Comparison of ENCODE assay signal across 8 cellular contexts in genomic region chr17:34961093-34961911, GRCh38. TPM values are rescaled to one million over a fixed set of nuclear protein-coding genes. Genes with fewer than 3 reads are reported as not detected.
DNase-seq lines count a peak whose midpoint lies in the region; ATAC-seq lines count a peak whose summit lies in the region.

CCT6B (minus strand) TSS chr17:34961460; CDS start chr17:34961393, 67 bp downstream.
ZNF830 (plus strand) TSS chr17:34961540; CDS start chr17:34961567, 27 bp downstream.

- peak; percentile 89 for ATAC-seq in GM21360 (IDR thresholded peaks at IDR 0.05; ENCODE audit: unreplicated experiment)
- peak; percentile 95 for ATAC-seq in activated CD8-positive, alpha-beta memory T cell treated with anti-CD3 and anti-CD28 coated beads, Interleukin-2, amount 10 ng/mL, durations not matched to agents 7 days and 5 days

- peak within 1 kb of the TSS; percentile 82 for H3K4me2 ChIP-seq in mesenchymal stem cell (ENCODE audit: low read length, poor library complexity, severe bottlenecking)

- H3K36me3 ChIP-seq in endocrine pancreas (ENCODE audit: control insufficient read depth, insufficient read depth, low read length) (no peaks in the 10 kb centered on the region), mesenchymal stem cell (ENCODE audit: control insufficient read depth in 1 of 2, insufficient read depth in 2 of 2, low read depth in 1 of 2, low read length in 2 of 2) (peaks cover 9 to 28% of the 10 kb centered on the region in 2 experiments)

- H2BK15ac ChIP-seq in mesenchymal stem cell (ENCODE audit: low read depth, poor library complexity, severe bottlenecking), result no peak within 1 kb of the TSS

- H3K27me3 ChIP-seq in endocrine pancreas (ENCODE audit: control insufficient read depth, insufficient read depth, low read length) (no peaks in the 10 kb centered on the region), mesenchymal stem cell (ENCODE audit: control insufficient read depth in 1 of 2, insufficient read depth in 1 of 2, low read length in 2 of 2) (peaks cover 0 to 4% of the 10 kb centered on the region in 2 experiments)

- H2AFZ ChIP-seq in mesenchymal stem cell (ENCODE audit: low read depth, low read length), result peak within 1 kb of the TSS; percentile 74

- H3K4me1 ChIP-seq in endocrine pancreas (ENCODE audit: control insufficient read depth, insufficient read depth, low read length) (peaks cover 15% of the 10 kb centered on the region), mesenchymal stem cell (ENCODE audit: control insufficient read depth, insufficient read depth, low read depth, low read length) (peaks cover 2% of the 10 kb centered on the region)

- CTCF ChIA-PET in activated CD8-positive, alpha-beta memory T cell treated with anti-CD3 and anti-CD28 coated beads, Interleukin-2, amount 10 ng/mL, durations not matched to agents 7 days and 5 days (lab: Charles Lee), result interaction anchor here (1.0 to 1.7 kb wide), 3 partner anchors 21 to 132 kb away, joined by 3 to 4 read pairs (median 3); no protein-coding TSS in a partner anchor

- peak within 1 kb of the TSS; percentile 82 for H3K27ac ChIP-seq in mesenchymal stem cell (ENCODE audit: low read length, poor library complexity, severe bottlenecking)

- H3K18ac ChIP-seq in mesenchymal stem cell (ENCODE audit: low read depth in 1 of 2, low read length in 2 of 2), result peak within 1 kb of the TSS; percentile 85 to 96

- H3K4me3 ChIP-seq in endocrine pancreas (ENCODE audit: control insufficient read depth, insufficient read depth, low read length) (peak within 1 kb of the TSS; percentile 93), mesenchymal stem cell (ENCODE audit: insufficient read depth in 1 of 2, low read depth in 1 of 2, low read length in 2 of 2) (peak within 1 kb of the TSS; percentile 80 to 99)

- peaks cover 10% of the 10 kb centered on the region for H3K79me1 ChIP-seq in mesenchymal stem cell (replicated peaks; ENCODE audit: low read length, poor library complexity, severe bottlenecking)

- peaks cover 33% of the 10 kb centered on the region for H3K4me1 Mint-ChIP-seq in activated CD8-positive, alpha-beta memory T cell treated with anti-CD3 and anti-CD28 coated beads, Interleukin-2, amount 10 ng/mL, durations not matched to agents 7 days and 5 days

- peak within 1 kb of the TSS; percentile 97 for H3K9ac ChIP-seq in endocrine pancreas (ENCODE audit: control insufficient read depth, insufficient read depth, low read length)
- peak within 1 kb of the TSS; percentile 98 for H3K9ac ChIP-seq in mesenchymal stem cell (ENCODE audit: low read length)

- peak within 1 kb of the TSS; percentile 98 for H3K4me3 Mint-ChIP-seq in activated CD8-positive, alpha-beta memory T cell treated with anti-CD3 and anti-CD28 coated beads, Interleukin-2, amount 10 ng/mL, durations not matched to agents 7 days and 5 days

- peak within 1 kb of the TSS; percentile 82 to 86 for H3K4ac ChIP-seq in mesenchymal stem cell (ENCODE audit: low read depth in 1 of 2, low read length in 2 of 2)

- H3K14ac ChIP-seq in mesenchymal stem cell (ENCODE audit: low read length in 2 of 2), result peak within 1 kb of the TSS in 1 of 2 experiments; percentile 68

- peaks cover 5% of the 10 kb centered on the region for H3K27me3 Mint-ChIP-seq in activated CD8-positive, alpha-beta memory T cell treated with anti-CD3 and anti-CD28 coated beads, Interleukin-2, amount 10 ng/mL, durations not matched to agents 7 days and 5 days

- H4K8ac ChIP-seq in mesenchymal stem cell (ENCODE audit: low read length), result peak within 1 kb of the TSS; percentile 96

- H2BK5ac ChIP-seq in mesenchymal stem cell (ENCODE audit: low read depth, low read length, poor library complexity, severe bottlenecking), result no peak within 1 kb of the TSS

- H3K9me3 Mint-ChIP-seq in activated CD8-positive, alpha-beta memory T cell treated with anti-CD3 and anti-CD28 coated beads, Interleukin-2, amount 10 ng/mL, durations not matched to agents 7 days and 5 days (ENCODE audit: low read depth), result no peaks in the 10 kb centered on the region

- under 1% methylated on average over 65 of the region's 65 CpGs for WGBS in mesenchymal stem cell

- peaks cover 24% of the 10 kb centered on the region for H3K36me3 Mint-ChIP-seq in activated CD8-positive, alpha-beta memory T cell treated with anti-CD3 and anti-CD28 coated beads, Interleukin-2, amount 10 ng/mL, durations not matched to agents 7 days and 5 days

- H4K91ac ChIP-seq in mesenchymal stem cell (ENCODE audit: low read length), result peak within 1 kb of the TSS; percentile 45

- DNase-seq in COLO829 (ENCODE audit: low spot score) (peak; percentile 98), HT1080 (ENCODE audit: low read depth) (peak; percentile 88), NOMO-1 (lab: John Stamatoyannopoulos, UW; ENCODE audit: unreplicated experiment in 2 of 2) (peak; percentile 93 to 95), mesenchymal stem cell (peak; percentile 97)
- peak; percentile 96 for DNase-seq in activated CD8-positive, alpha-beta memory T cell treated with anti-CD3 and anti-CD28 coated beads, Interleukin-2, amount 10 ng/mL, durations not matched to agents 7 days and 5 days
- peak; percentile 78 for DNase-seq in stimulated activated CD8-positive, alpha-beta memory T cell treated with anti-CD3 and anti-CD28 coated beads, Interleukin-12 subunit alpha, Interleukin-12 subunit beta, amount 100 ng/mL, for 24 hours (ENCODE audit: extremely low read depth)

- no peak within 1 kb of the TSS for H2BK12ac ChIP-seq in mesenchymal stem cell (ENCODE audit: low read length in 2 of 2)

- H2AK5ac ChIP-seq in mesenchymal stem cell (ENCODE audit: low read length, severe bottlenecking), result no peak within 1 kb of the TSS

- H3K9me3 ChIP-seq in endocrine pancreas (ENCODE audit: control insufficient read depth, low read length) (no peaks in the 10 kb centered on the region), mesenchymal stem cell (ENCODE audit: control insufficient read depth, low read length) (no peaks in the 10 kb centered on the region)

- peak within 1 kb of the TSS; percentile 100 for H3K27ac Mint-ChIP-seq in activated CD8-positive, alpha-beta memory T cell treated with anti-CD3 and anti-CD28 coated beads, Interleukin-2, amount 10 ng/mL, durations not matched to agents 7 days and 5 days

- H2BK120ac ChIP-seq in mesenchymal stem cell (ENCODE audit: low read depth, low read length), result no peak within 1 kb of the TSS

- peak within 1 kb of the TSS in 1 of 2 experiments; percentile 74 for H3K23ac ChIP-seq in mesenchymal stem cell (ENCODE audit: low read length in 2 of 2)

RNA-seq across cellular contexts. Expression of gene CCT6B, which starts in this region (rescaled TPM):
- total RNA-seq in HT1080 (2014; rRNA removed; shearing (Covaris generic)), result 0.10 and 0.74 TPM in 2 replicates
- 0.14 and 0.27 TPM in 2 replicates for polyA plus RNA-seq in HT1080 (2015; cell fraction: cytosol; rRNA removed)
- 0.41 TPM in 2 replicates for polyA plus RNA-seq in HT1080 (2015; cell fraction: nucleus; rRNA removed)
- 1 to 10 TPM; 1.9 to 2.4 TPM for total RNA-seq in activated CD8-positive, alpha-beta memory T cell treated with anti-CD3 and anti-CD28 coated beads, Interleukin-2, amount 10 ng/mL, durations not matched to agents 7 days and 5 days
- polyA plus RNA-seq in mesenchymal stem cell (2013, experiment 1 of 2), result 1.6 TPM
- 1.6 TPM for polyA plus RNA-seq in mesenchymal stem cell (2013, experiment 2 of 2)

RNA-seq across cellular contexts. Expression of gene ZNF830, which starts in this region (rescaled TPM):
- total RNA-seq in HT1080 (2014; rRNA removed; shearing (Covaris generic)), result 11.6 and 12.1 TPM in 2 replicates
- polyA plus RNA-seq in HT1080 (2015; cell fraction: cytosol; rRNA removed), result 11.5 and 13.1 TPM in 2 replicates
- 9.5 and 12.6 TPM in 2 replicates for polyA plus RNA-seq in HT1080 (2015; cell fraction: nucleus; rRNA removed)
- 10 to 100 TPM; 27.7 to 32.7 TPM for total RNA-seq in activated CD8-positive, alpha-beta memory T cell treated with anti-CD3 and anti-CD28 coated beads, Interleukin-2, amount 10 ng/mL, durations not matched to agents 7 days and 5 days
- polyA plus RNA-seq in mesenchymal stem cell (2013, experiment 1 of 2), result 7.3 TPM
- polyA plus RNA-seq in mesenchymal stem cell (2013, experiment 2 of 2), result 6.9 TPM

Comparison
In these comparisons a context has a peak if more than half of its experiments do, and no peak if none do; other contexts are left out.
1. Peak in every context shown above with its lines: DNase-seq, ATAC-seq, H3K4me3 ChIP-seq and H3K27ac ChIP-seq.